11 cellular contexts compared by ENCODE assay signal in genomic region chr3:25711090-25711489, GRCh38.
"Had no signal": no experiment of that assay in that cellular context is flagged by ENCODE, and none has a peak within 500 bp of the region (broad histone marks: within the 10 kb centered on the region; RNA-seq: fewer than 3 reads in every experiment).

No MANE protein-coding gene starts in this region.

- H3K36me3 ChIP-seq: HAP-1 had no signal

- H3K4me1 ChIP-seq: HAP-1 had no signal

- DNase-seq: GM23248, GOT3, H7, H9, HCEC 1CT, HFFc6 had no signal

- H3K4me3 ChIP-seq: GM23248, GM23338, HAP-1 had no signal

- FAIRE-seq: H1, H54 had no signal

- H3K9ac ChIP-seq: GM23248 had no signal

- H3K9me3 ChIP-seq: HAP-1 had no signal

- H3K27ac ChIP-seq: GM23248 had no signal

- H2AFZ ChIP-seq: GM23248, GM23338 had no signal

- H3K4me2 ChIP-seq: GM23338 had no signal

- ATAC-seq: GM23338, HCT116 had no signal
